In genomic region chr5:111259636-111260035, GRCh38 we compare ENCODE assay signal across 19 cellular contexts.
"Had no signal": no experiment of that assay in that cellular context is flagged by ENCODE, and none has a peak within 500 bp of the region (broad histone marks: within the 10 kb centered on the region; RNA-seq: fewer than 3 reads in every experiment).

No MANE protein-coding gene starts in this region.

- H3K27ac ChIP-seq: colonic mucosa, heart left ventricle, neutrophil, right lobe of liver, tibial nerve had no signal

- ATAC-seq: effector memory CD8-positive, alpha-beta T cell; esophagus mucosa; heart left ventricle; left colon; right lobe of liver; WTC11 had no signal

- H3K9me3 Mint-ChIP-seq: effector memory CD8-positive, alpha-beta T cell had no signal

- H3K27me3 Mint-ChIP-seq: effector memory CD8-positive, alpha-beta T cell had no signal

- H3K27me3 ChIP-seq: colonic mucosa, heart left ventricle, neutrophil, right lobe of liver, tibial nerve had no signal

- H3K4me3 Mint-ChIP-seq: effector memory CD8-positive, alpha-beta T cell; nephron; WTC11 had no signal

- H3K4me1 ChIP-seq: colonic mucosa, heart left ventricle, right lobe of liver, tibial nerve had no signal

- H3K36me3 ChIP-seq: colonic mucosa, heart left ventricle, neutrophil, right lobe of liver, tibial nerve had no signal

- H3K9me3 ChIP-seq: colonic mucosa, neutrophil, right lobe of liver, tibial nerve had no signal

- H3K4me3 ChIP-seq: colonic mucosa, heart left ventricle, right lobe of liver, tibial nerve had no signal

- H3K27ac Mint-ChIP-seq: effector memory CD8-positive, alpha-beta T cell; nephron; WTC11 had no signal

- H3K4me1 Mint-ChIP-seq: WTC11 had no signal

- DNase-seq: activated CD4-positive, alpha-beta T cell treated with anti-CD3 and anti-CD28 coated beads for 1 hour; activated CD8-positive, alpha-beta memory T cell treated with anti-CD3 and anti-CD28 coated beads for 24 hours; activated effector memory CD4-positive, alpha-beta T cell treated with Interleukin-2 at 50 U/mL for 16 hours; activated naive CD4-positive, alpha-beta T cell treated with Interleukin-2 at 50 U/mL for 16 hours; colonic mucosa; effector memory CD8-positive, alpha-beta T cell; foreskin fibroblast; heart left ventricle; left colon; mammary epithelial cell; right lobe of liver; stimulated activated CD4-positive, alpha-beta T cell treated with anti-CD3 and anti-CD28 coated beads, Interleukin-2, amount 100 ng/mL, for 48 hours; stimulated activated naive CD4-positive, alpha-beta T cell treated with Interleukin-2 at 50 U/mL for 16 hours; T-helper 2 cell had no signal
